Comparison of ENCODE assay signal across 22 cellular contexts in genomic region chr20:21534453-21534852, GRCh38. TPM values are rescaled to one million over a fixed set of nuclear protein-coding genes. Genes with fewer than 3 reads are reported as not detected.
DNase-seq lines count a peak whose midpoint lies in the region; ATAC-seq and TF ChIP-seq lines count a peak whose summit lies in the region.
"Had no signal": no experiment of that assay in that cellular context is flagged by ENCODE, and none has a peak within 500 bp of the region (broad histone marks: within the 10 kb centered on the region; RNA-seq: fewer than 3 reads in every experiment).

No MANE protein-coding gene starts in this region.

- H3K9me3 ChIP-seq in thyroid gland, result no peaks in the 10 kb centered on the region
- H3K9me3 ChIP-seq: BLaER1 treated with 17β-estradiol and CSF1 and Interleukin-3, amounts not matched to agents 10 nM and 100 nM; thoracic aorta had no signal

- 23 to 30% methylated on average over 2 of the region's 2 CpGs for WGBS in thyroid gland, 2 donors

- no peak overlapping the region for H3K27ac ChIP-seq in thyroid gland
- H3K27ac ChIP-seq: 22Rv1; BLaER1 treated with 17β-estradiol and CSF1 and Interleukin-3, amounts not matched to agents 10 nM and 100 nM; left ventricle myocardium inferior; parathyroid adenoma; thoracic aorta had no signal

- ATAC-seq in left ventricle myocardium superior, result no peak

- TF ChIP-seq CTCF in thyroid gland (IDR thresholded peaks at IDR 0.05), result no peak

- no peak for TF ChIP-seq POLR2A in thyroid gland (IDR thresholded peaks at IDR 0.05)

- DNase-seq in DMS 273 (lab: John Stamatoyannopoulos, UW; ENCODE audit: unreplicated experiment), result peak; percentile 33
- DNase-seq in DMS 273 treated with DMSO at 0.1 percent for 48 hours (lab: John Stamatoyannopoulos, UW), result no peak
- DNase-seq in NCI-H2171 (lab: John Stamatoyannopoulos, UW), result peak; percentile 87
- DNase-seq in SHP77 treated with DMSO at 0.1 percent for 48 hours (lab: John Stamatoyannopoulos, UW), result peak; percentile 99
- DNase-seq in thyroid gland, result peak; percentile 74 to 79
- DNase-seq in left ventricle myocardium superior, result no peak
- no peak for DNase-seq in NCI-H1694 (lab: John Stamatoyannopoulos, UW)
- DNase-seq in central memory CD4-positive, alpha-beta T cell, result no peak
- DNase-seq: activated CD8-positive, alpha-beta memory T cell treated with anti-CD3 and anti-CD28 coated beads, Interleukin-2, amount 50 U/mL, for 4 hours; activated naive CD4-positive, alpha-beta T cell treated with anti-CD3 and anti-CD28 coated beads for 36 hours; DMS79; foreskin fibroblast; left ventricle myocardium inferior had no signal

- H3K36me3 ChIP-seq in thyroid gland, result no peaks in the 10 kb centered on the region
- H3K36me3 ChIP-seq: BLaER1 treated with 17β-estradiol and CSF1 and Interleukin-3, amounts not matched to agents 10 nM and 100 nM; left ventricle myocardium inferior; thoracic aorta had no signal

- intact Hi-C loops in thyroid gland (cut with DNase I), result no loop called here
- intact Hi-C loops in left ventricle myocardium superior (cut with micrococcal nuclease), result no loop called here

- no peak overlapping the region for H3K4me3 ChIP-seq in thyroid gland (replicated peaks in 1 of 3)
- H3K4me3 ChIP-seq: BLaER1 treated with 17β-estradiol and CSF1 and Interleukin-3, amounts not matched to agents 10 nM and 100 nM; left ventricle myocardium inferior; smooth muscle cell; thoracic aorta had no signal

- no peaks in the 10 kb centered on the region for H3K27me3 ChIP-seq in thyroid gland
- H3K27me3 ChIP-seq: BLaER1 treated with 17β-estradiol and CSF1 and Interleukin-3, amounts not matched to agents 10 nM and 100 nM had no signal

- H3K4me1 ChIP-seq in thyroid gland, result peaks cover 0 to 6% of the 10 kb centered on the region in 2 donors
- H3K4me1 ChIP-seq: BLaER1 treated with 17β-estradiol and CSF1 and Interleukin-3, amounts not matched to agents 10 nM and 100 nM; left ventricle myocardium inferior; parathyroid adenoma had no signal

RNA-seq across cellular contexts. Expression of gene NKX2-2, which starts 20.6 kb away (rescaled TPM):
- total RNA-seq in thyroid gland, result under 1 TPM in 1 of 4 donors, not detected in 3; 0.42 TPM
- not detected for total RNA-seq in left ventricle myocardium superior
- total RNA-seq: activated naive CD4-positive, alpha-beta T cell treated with anti-CD3 and anti-CD28 coated beads for 36 hours; astrocyte; endothelial cell of umbilical vein; left ventricle myocardium inferior; myocyte; SK-MEL-5; smooth muscle cell had no signal

Comparison
In these comparisons a context has a peak if more than half of its experiments do, and no peak if none do; other contexts are left out.
1. DNase-seq: peak in DMS 273 (single experiment), NCI-H2171 (single experiment), SHP77 treated with DMSO at 0.1 percent for 48 hours (single experiment) and thyroid gland (2 of 2); none in DMS 273 treated with DMSO at 0.1 percent for 48 hours (single experiment), left ventricle myocardium superior (single experiment), NCI-H1694 (single experiment) and central memory CD4-positive, alpha-beta T cell (single experiment).